10 cellular contexts compared by ENCODE assay signal in the genomic region with DNA sequence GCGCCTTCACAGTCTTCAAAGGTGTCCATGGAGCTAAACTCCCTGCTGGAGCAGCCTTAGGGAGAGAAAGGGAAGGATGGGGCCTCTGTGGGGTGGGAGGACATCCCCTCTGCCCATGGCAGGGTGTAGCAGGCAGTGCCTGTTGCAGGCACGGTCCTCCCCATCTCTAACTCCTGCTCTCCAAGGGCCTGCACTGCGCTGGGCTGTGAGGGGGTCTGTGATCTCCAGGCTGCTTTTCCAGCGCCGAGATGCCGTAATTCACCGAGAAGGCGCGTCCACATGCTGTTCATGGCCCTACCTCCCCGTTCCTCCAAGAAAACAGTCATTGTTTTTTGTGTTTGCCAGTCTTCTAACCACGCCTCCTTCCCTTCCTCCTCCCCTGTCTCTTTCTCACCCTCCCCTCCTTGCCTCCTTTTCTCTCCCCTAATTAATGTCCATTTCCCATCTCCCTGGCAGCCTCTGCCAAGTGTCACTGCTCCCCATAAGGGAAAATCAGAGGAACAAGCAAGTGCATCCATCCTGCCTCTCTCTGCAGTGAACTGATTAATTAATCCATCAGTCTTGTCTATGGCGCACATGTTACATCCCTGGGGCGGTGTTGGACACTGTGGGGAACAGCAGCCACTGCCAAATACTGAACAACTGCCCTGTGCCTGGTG. TPM values are rescaled to one million over a fixed set of nuclear protein-coding genes. Genes with fewer than 3 reads are reported as not detected.
DNase-seq lines count a peak whose midpoint lies in the region; ATAC-seq and TF ChIP-seq lines count a peak whose summit lies in the region.
"Had no signal": no experiment of that assay in that cellular context is flagged by ENCODE, and none has a peak within 500 bp of the region (broad histone marks: within the 10 kb centered on the region; RNA-seq: fewer than 3 reads in every experiment).

No MANE protein-coding gene starts in this region.

- H3K4me3 Mint-ChIP-seq in T-helper 2 cell treated with Interferon-gamma antibody and Interleukin-4, amounts not matched to agents 5 μg/mL and 100 μg/mL, for 36 hours = peak overlapping the region; percentile 74
- H3K4me3 Mint-ChIP-seq in progenitor cell of endocrine pancreas (ENCODE audit: low read depth) = peak overlapping the region; percentile 50

- H3K27me3 Mint-ChIP-seq in T-helper 2 cell treated with Interferon-gamma antibody and Interleukin-4, amounts not matched to agents 5 μg/mL and 100 μg/mL, for 36 hours (ENCODE audit: low read depth) = peaks cover 34% of the 10 kb centered on the region
- peaks cover 55% of the 10 kb centered on the region for H3K27me3 Mint-ChIP-seq in progenitor cell of endocrine pancreas

- H3K4me1 Mint-ChIP-seq in T-helper 2 cell treated with Interferon-gamma antibody and Interleukin-4, amounts not matched to agents 5 μg/mL and 100 μg/mL, for 36 hours (ENCODE audit: low read depth) = peaks cover 9% of the 10 kb centered on the region
- peaks cover 3% of the 10 kb centered on the region for H3K4me1 Mint-ChIP-seq in progenitor cell of endocrine pancreas (ENCODE audit: low read depth)

- no peak for TF ChIP-seq CTCF in foreskin fibroblast (IDR thresholded peaks at IDR 0.05; ENCODE audit: low read depth, low read length)
- no peak for TF ChIP-seq CTCF in progenitor cell of endocrine pancreas (IDR thresholded peaks at IDR 0.05; ENCODE audit: unreplicated experiment)
- no peak for TF ChIP-seq CTCF in omental fat pad (IDR thresholded peaks at IDR 0.05)

- H3K36me3 Mint-ChIP-seq in T-helper 2 cell treated with Interferon-gamma antibody and Interleukin-4, amounts not matched to agents 5 μg/mL and 100 μg/mL, for 36 hours (ENCODE audit: low read depth) = no peaks in the 10 kb centered on the region
- H3K36me3 Mint-ChIP-seq in progenitor cell of endocrine pancreas (ENCODE audit: insufficient read depth) = no peaks in the 10 kb centered on the region

- H3K27ac Mint-ChIP-seq in T-helper 2 cell treated with Interferon-gamma antibody and Interleukin-4, amounts not matched to agents 5 μg/mL and 100 μg/mL, for 36 hours = no peak overlapping the region
- peak overlapping the region; percentile 41 for H3K27ac Mint-ChIP-seq in progenitor cell of endocrine pancreas

- no peak for DNase-seq in T-helper 2 cell treated with Interferon-gamma antibody and Interleukin-4, amounts not matched to agents 5 μg/mL and 100 μg/mL, for 36 hours (ENCODE audit: low spot score)
- DNase-seq in T-helper 2 cell (no peak), SK-N-DZ (ENCODE audit: low spot score) (peak; percentile 76), foreskin fibroblast (peak; percentile 45 to 63), progenitor cell of endocrine pancreas (ENCODE audit: low spot score, unreplicated experiment) (no peak), omental fat pad (ENCODE audit: low spot score) (no peak)
- no peak for DNase-seq in stimulated activated CD4-positive, alpha-beta T cell treated with anti-CD3 and anti-CD28 coated beads, Interleukin-2, amount 100 ng/mL, for 48 hours
- DNase-seq: activated naive CD4-positive, alpha-beta T cell treated with anti-CD3 and anti-CD28 coated beads, Interleukin-2, amount 50 U/mL, for 16 hours; NCI-H2029 treated with DMSO at 0.1 percent for 48 hours had no signal

- no peaks in the 10 kb centered on the region for H3K9me3 Mint-ChIP-seq in T-helper 2 cell treated with Interferon-gamma antibody and Interleukin-4, amounts not matched to agents 5 μg/mL and 100 μg/mL, for 36 hours
- no peaks in the 10 kb centered on the region for H3K9me3 Mint-ChIP-seq in progenitor cell of endocrine pancreas (ENCODE audit: low read depth)

- ATAC-seq in omental fat pad (ENCODE audit: low FRiP score) (no peak), GM21515 (IDR thresholded peaks at IDR 0.05; ENCODE audit: unreplicated experiment) (no peak)

- no peak overlapping the region for H3K4me3 ChIP-seq in foreskin fibroblast (ENCODE audit: low read depth in 1 of 2, low read length in 2 of 2)

RNA-seq across cellular contexts. Expression of a gene that starts 17.7 kb away (rescaled TPM):
- not detected in 2 replicates for polyA plus RNA-seq in SK-N-DZ (2014; cell fraction: cytosol; rRNA removed)
- not detected in 2 replicates for polyA plus RNA-seq in SK-N-DZ (2014; cell fraction: nucleus; rRNA removed)
- total RNA-seq in progenitor cell of endocrine pancreas = 0.17 and 0.47 TPM in 2 replicates
- under 1 TPM in 1 of 4 donors, not detected in 3; 0.37 TPM for total RNA-seq in omental fat pad

Comparison
In these comparisons a context has a peak if more than half of its experiments do, and no peak if none do; other contexts are left out.
1. DNase-seq: peak in SK-N-DZ (single experiment) and foreskin fibroblast (2 of 2); none in T-helper 2 cell treated with Interferon-gamma antibody and Interleukin-4, amounts not matched to agents 5 μg/mL and 100 μg/mL, for 36 hours (single experiment), T-helper 2 cell (0 of 5), progenitor cell of endocrine pancreas (single experiment), stimulated activated CD4-positive, alpha-beta T cell treated with anti-CD3 and anti-CD28 coated beads, Interleukin-2, amount 100 ng/mL, for 48 hours (0 of 2) and omental fat pad (single experiment).